1 cellular context compared by ENCODE assay signal in the genomic region with DNA sequence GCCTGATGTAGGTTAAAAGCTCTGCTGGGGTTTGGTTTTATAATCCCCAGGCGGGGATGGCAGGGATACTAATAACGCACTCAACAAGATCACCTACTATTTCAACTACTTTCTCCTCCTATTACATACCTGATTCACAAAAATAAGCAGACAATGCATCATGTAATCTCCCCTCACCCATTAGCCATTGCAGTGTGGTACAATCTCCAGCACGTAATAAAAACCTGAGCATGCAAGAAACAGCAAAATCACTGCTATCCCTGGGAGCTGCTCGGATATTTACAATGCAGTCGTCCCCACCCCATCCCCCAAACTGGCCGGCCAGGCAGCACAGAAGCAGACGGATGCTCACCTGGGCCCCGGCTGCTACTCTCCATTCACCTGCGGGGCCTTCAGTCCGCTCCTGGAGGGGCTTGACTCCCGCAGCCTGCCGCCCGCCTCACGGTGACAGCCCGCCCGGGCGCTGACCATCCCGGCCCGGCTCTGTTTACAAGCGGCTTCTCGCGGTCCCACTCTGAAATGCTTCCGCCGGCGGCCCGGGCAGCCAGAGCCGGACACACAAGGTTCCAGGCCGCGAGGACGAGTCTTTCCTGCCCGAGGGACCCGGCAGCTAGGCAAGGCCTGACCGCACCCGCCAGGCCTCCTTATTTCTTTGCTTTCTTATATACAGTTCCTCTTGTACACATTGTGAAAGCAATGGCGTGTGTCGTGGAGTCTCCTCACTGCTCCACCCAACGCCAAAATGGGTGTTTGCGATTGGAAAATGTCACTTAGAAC.
TF ChIP-seq lines count a peak whose summit lies in the region.

A gene with protein sequence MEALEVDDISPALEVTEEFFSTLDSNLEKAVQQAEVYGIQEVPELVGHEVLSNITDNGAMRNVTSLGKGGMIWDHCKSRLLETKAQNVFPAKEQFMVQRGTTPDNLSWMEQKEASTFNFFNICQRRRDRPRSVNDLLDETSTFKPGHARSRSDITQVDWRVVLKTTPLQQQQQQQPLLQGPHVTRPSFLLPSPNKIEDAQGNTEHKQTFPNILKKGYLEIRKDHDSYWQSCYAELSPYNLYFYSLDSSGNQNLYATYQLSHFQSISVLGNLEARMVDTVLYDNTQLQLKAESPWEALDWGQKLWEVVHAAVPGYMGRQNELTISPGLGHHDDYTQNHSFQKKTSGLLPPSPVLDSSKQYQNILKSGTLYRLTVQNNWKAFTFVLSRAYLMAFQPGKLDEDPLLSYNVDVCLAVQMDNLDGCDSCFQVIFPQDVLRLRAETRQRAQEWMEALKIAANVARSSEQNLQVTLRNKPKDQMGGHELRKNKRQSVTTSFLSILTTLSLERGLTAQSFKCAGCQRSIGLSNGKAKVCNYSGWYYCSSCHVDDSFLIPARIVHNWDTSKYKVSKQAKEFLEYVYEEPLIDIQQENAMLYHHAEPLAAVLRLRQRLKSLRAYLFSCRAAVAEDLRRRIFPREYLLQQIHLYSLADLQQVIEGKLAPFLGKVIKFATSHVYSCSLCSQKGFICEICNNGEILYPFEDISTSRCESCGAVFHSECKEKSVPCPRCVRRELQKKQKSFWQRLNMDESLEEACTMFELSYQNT (minus strand): TSS at position 491 of the 777 bp plus-strand sequence. CDS start 23,888 bp downstream, outside the sequence.

TF ChIP-seq in K562, 482 proteins besides CTCF, POLR2A, EP300 and RAD21 (continued from another document and continues in another):
- TF ChIP-seq HMGN3 (IDR thresholded peaks at IDR 0.05; ENCODE audit: borderline replicate concordance, extremely low read depth, insufficient read length, low read depth, low read length) (peak; percentile 83), ZNF197 (CRISPR knock-in tag; IDR thresholded peaks at IDR 0.05; ENCODE audit: low read depth) (no peak), DNMT1 (IDR thresholded peaks at IDR 0.05) (no peak), CAMTA2 (CRISPR knock-in tag; conservative IDR thresholded peaks at IDR 0.05) (no peak), STAT5B (CRISPR knock-in tag; IDR thresholded peaks at IDR 0.05) (no peak), MITF (IDR thresholded peaks at IDR 0.05) (no peak), ZNF644 (tag; IDR thresholded peaks at IDR 0.05; ENCODE audit: low read depth) (peak; percentile 16; the same call in 1 of the 2 replicates), E2F5 (CRISPR knock-in tag; IDR thresholded peaks at IDR 0.05) (0 out of 2 replicates have a peak, but pooled peaks have one; percentile 76), CREB1 (IDR thresholded peaks at IDR 0.05) (peak; percentile 42; the same call in 1 of the 2 replicates), CREB1 (CRISPR knock-in tag; IDR thresholded peaks at IDR 0.05) (peak; percentile 34; the same call in 1 of the 2 replicates), ZNF347 (CRISPR knock-in tag; IDR thresholded peaks at IDR 0.05; ENCODE audit: low read depth) (no peak), SMARCE1 (IDR thresholded peaks at IDR 0.05) (no peak), KDM4B (IDR thresholded peaks at IDR 0.05; ENCODE audit: borderline replicate concordance in 2 of 2, low read depth in 1 of 2) (peak in 1 of 2 experiments; percentile 66; a peak in 1 of 4 replicates), NR2C2 (CRISPR knock-in tag; IDR thresholded peaks at IDR 0.05) (0 out of 2 replicates have a peak, but pooled peaks have one; percentile 38), NR2C2 (tag; IDR thresholded peaks at IDR 0.05) (peak; percentile 56), NR2F6 (CRISPR knock-in tag; IDR thresholded peaks at IDR 0.05) (no peak), ATF2 (CRISPR knock-in tag; IDR thresholded peaks at IDR 0.05) (no peak), ILK (tag; IDR thresholded peaks at IDR 0.05; ENCODE audit: borderline replicate concordance, low read depth) (no peak), NEUROD1 (IDR thresholded peaks at IDR 0.05; ENCODE audit: borderline replicate concordance, low read depth, low read length, partially characterized antibody) (peak; percentile 45), ZNF263 (CRISPR knock-in tag; IDR thresholded peaks at IDR 0.05; ENCODE audit: borderline replicate concordance) (no peak), ZNF785 (CRISPR knock-in tag; IDR thresholded peaks at IDR 0.05) (no peak), ZNF699 (CRISPR knock-in tag; IDR thresholded peaks at IDR 0.05; ENCODE audit: insufficient replicate concordance) (no peak), PHB (CRISPR knock-in tag; IDR thresholded peaks at IDR 0.05) (no peak), SMAD3 (CRISPR knock-in tag; conservative IDR thresholded peaks at IDR 0.05) (0 out of 2 replicates have a peak, but pooled peaks have one; percentile 10), SMAD2 (IDR thresholded peaks at IDR 0.05; ENCODE audit: low read depth, low read length) (no peak), SP1 (CRISPR knock-in tag; IDR thresholded peaks at IDR 0.05) (peak; percentile 76), ZNF76 (CRISPR knock-in tag; IDR thresholded peaks at IDR 0.05; ENCODE audit: borderline replicate concordance) (0 out of 2 replicates have a peak, but pooled peaks have one; percentile 39), ZNF436 (CRISPR knock-in tag; IDR thresholded peaks at IDR 0.05) (no peak), NR4A1 (CRISPR knock-in tag; IDR thresholded peaks at IDR 0.05) (no peak), NR4A1 (tag; IDR thresholded peaks at IDR 0.05) (peak; percentile 58; the same call in 1 of the 2 replicates), BRF1 (IDR thresholded peaks at IDR 0.05; ENCODE audit: borderline replicate concordance, extremely low read depth, insufficient read length) (no peak), XRCC4 (IDR thresholded peaks at IDR 0.05; ENCODE audit: extremely low read depth, insufficient read depth, insufficient read length) (no peak), POLR3G (IDR thresholded peaks at IDR 0.05; ENCODE audit: extremely low read depth, insufficient read length, insufficient replicate concordance) (no peak), THAP12 (CRISPR knock-in tag; IDR thresholded peaks at IDR 0.05) (0 out of 2 replicates have a peak, but pooled peaks have one; percentile 23), GTF2E2 (tag; IDR thresholded peaks at IDR 0.05) (peak; percentile 99), TBL1XR1 (IDR thresholded peaks at IDR 0.05; ENCODE audit: low read length in 2 of 2) (peak in 1 of 2 experiments; percentile 50; a peak in 1 of 4 replicates), SAFB (IDR thresholded peaks at IDR 0.05; ENCODE audit: borderline replicate concordance, low read depth, low read length) (no peak), RBM14 (IDR thresholded peaks at IDR 0.05; ENCODE audit: borderline replicate concordance, insufficient read depth, low read depth, low read length) (no peak), ZNF79 (CRISPR knock-in tag; IDR thresholded peaks at IDR 0.05; ENCODE audit: low read depth) (no peak), TCF15 (CRISPR knock-in tag; IDR thresholded peaks at IDR 0.05) (no peak), MEF2A (IDR thresholded peaks at IDR 0.05; ENCODE audit: control insufficient read depth, low read depth, low read length) (no peak), HDAC6 (IDR thresholded peaks at IDR 0.05; ENCODE audit: low read depth, low read length) (no peak), ZNF766 (CRISPR knock-in tag; conservative IDR thresholded peaks at IDR 0.05) (no peak), HNRNPL (IDR thresholded peaks at IDR 0.05; ENCODE audit: low read depth, low read length) (no peak), JUNB (CRISPR knock-in tag; conservative IDR thresholded peaks at IDR 0.05) (no peak), ZNF12 (CRISPR knock-in tag; IDR thresholded peaks at IDR 0.05) (no peak), TEAD2 (tag; IDR thresholded peaks at IDR 0.05) (no peak)
- TF ChIP-seq, protein P1, sequence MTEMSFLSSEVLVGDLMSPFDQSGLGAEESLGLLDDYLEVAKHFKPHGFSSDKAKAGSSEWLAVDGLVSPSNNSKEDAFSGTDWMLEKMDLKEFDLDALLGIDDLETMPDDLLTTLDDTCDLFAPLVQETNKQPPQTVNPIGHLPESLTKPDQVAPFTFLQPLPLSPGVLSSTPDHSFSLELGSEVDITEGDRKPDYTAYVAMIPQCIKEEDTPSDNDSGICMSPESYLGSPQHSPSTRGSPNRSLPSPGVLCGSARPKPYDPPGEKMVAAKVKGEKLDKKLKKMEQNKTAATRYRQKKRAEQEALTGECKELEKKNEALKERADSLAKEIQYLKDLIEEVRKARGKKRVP (CRISPR knock-in tag; IDR thresholded peaks at IDR 0.05) = no peak
- TF ChIP-seq, protein P2, sequence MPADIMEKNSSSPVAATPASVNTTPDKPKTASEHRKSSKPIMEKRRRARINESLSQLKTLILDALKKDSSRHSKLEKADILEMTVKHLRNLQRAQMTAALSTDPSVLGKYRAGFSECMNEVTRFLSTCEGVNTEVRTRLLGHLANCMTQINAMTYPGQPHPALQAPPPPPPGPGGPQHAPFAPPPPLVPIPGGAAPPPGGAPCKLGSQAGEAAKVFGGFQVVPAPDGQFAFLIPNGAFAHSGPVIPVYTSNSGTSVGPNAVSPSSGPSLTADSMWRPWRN (IDR thresholded peaks at IDR 0.05; ENCODE audit: low read depth) = no peak; the same call in 1 of the 2 replicates
- TF ChIP-seq, protein P3, sequence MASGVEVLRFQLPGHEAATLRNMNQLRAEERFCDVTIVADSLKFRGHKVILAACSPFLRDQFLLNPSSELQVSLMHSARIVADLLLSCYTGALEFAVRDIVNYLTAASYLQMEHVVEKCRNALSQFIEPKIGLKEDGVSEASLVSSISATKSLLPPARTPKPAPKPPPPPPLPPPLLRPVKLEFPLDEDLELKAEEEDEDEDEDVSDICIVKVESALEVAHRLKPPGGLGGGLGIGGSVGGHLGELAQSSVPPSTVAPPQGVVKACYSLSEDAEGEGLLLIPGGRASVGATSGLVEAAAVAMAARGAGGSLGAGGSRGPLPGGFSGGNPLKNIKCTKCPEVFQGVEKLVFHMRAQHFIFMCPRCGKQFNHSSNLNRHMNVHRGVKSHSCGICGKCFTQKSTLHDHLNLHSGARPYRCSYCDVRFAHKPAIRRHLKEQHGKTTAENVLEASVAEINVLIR (CRISPR knock-in tag; IDR thresholded peaks at IDR 0.05) = no peak
